In the genomic region with DNA sequence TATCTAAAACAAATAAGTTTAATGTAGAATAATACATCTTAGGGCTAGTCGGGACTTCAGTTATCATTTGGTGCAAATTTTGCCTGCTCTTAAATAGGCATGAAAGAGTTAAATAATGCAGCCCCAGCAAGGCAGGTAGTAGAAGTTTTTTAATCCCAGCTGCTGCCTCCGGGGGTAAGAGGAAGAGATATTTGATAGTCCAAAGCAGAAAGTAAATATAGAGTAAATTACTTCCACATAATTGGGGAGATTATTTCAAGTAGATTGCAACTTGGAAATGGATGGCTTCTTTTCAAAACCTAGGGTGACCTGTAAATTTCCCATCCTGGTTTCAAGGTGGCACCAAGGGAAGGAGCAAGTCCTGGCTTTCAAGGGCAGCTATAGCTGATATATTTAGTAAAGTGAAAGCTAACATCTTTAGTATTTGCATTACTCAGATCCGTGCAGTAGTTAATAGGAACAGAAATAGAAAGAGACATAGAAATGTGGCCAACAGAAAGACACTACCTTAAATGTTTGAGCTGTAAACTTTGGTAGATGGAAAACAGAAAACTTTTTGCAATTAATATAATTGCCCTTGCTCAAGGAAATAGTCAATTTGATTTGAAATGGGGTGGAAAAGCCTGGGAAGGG, we compare ENCODE assay signal across 13 cellular contexts.
DNase-seq lines count a peak whose midpoint lies in the region; ATAC-seq and TF ChIP-seq lines count a peak whose summit lies in the region.
"Had no signal": no experiment of that assay in that cellular context is flagged by ENCODE, and none has a peak within 500 bp of the region (broad histone marks: within the 10 kb centered on the region; RNA-seq: fewer than 3 reads in every experiment).

No MANE protein-coding gene starts in this region.

- intact Hi-C loops in CD14-positive monocyte (cut with micrococcal nuclease), result no loop called here

- TF ChIP-seq CTCF in GM20000 (IDR thresholded peaks at IDR 0.05; ENCODE audit: extremely low read depth, missing control alignments), result no peak
- no peak for TF ChIP-seq CTCF in glutamatergic neuron (IDR thresholded peaks at IDR 0.05; ENCODE audit: partially characterized antibody, unreplicated experiment)
- TF ChIP-seq CTCF in CD14-positive monocyte (IDR thresholded peaks at IDR 0.05), result no peak

- H3K36me3 Mint-ChIP-seq in glutamatergic neuron (ENCODE audit: unreplicated experiment), result no peaks in the 10 kb centered on the region
- H3K36me3 Mint-ChIP-seq in CD14-positive monocyte, result no peaks in the 10 kb centered on the region
- H3K36me3 Mint-ChIP-seq: activated naive CD4-positive, alpha-beta T cell treated with anti-CD3 and anti-CD28 coated beads, Interleukin-2, amount 50 U/mL, for 72 hours; CD8-positive, alpha-beta T cell; naive B cell had no signal

- H3K9me3 Mint-ChIP-seq in glutamatergic neuron (ENCODE audit: unreplicated experiment) (no peaks in the 10 kb centered on the region), CD14-positive monocyte (peaks cover 0 to 4% (median 0%) of the 10 kb centered on the region in 7 donors)
- H3K9me3 Mint-ChIP-seq: activated naive CD4-positive, alpha-beta T cell treated with anti-CD3 and anti-CD28 coated beads, Interleukin-2, amount 50 U/mL, for 72 hours; CD8-positive, alpha-beta T cell had no signal

- H3K4me3 Mint-ChIP-seq in glutamatergic neuron (ENCODE audit: unreplicated experiment) (no peak overlapping the region), CD14-positive monocyte (no peak overlapping the region)
- H3K4me3 Mint-ChIP-seq: activated CD8-positive, alpha-beta T cell treated with anti-CD3 and anti-CD28 coated beads, Interleukin-2, amount 10 ng/mL, durations not matched to agents 7 days and 5 days; CD8-positive, alpha-beta T cell; naive B cell had no signal

- peak; percentile 73 for ATAC-seq in GM18870 (IDR thresholded peaks at IDR 0.05; ENCODE audit: unreplicated experiment)
- peak; percentile 82 for ATAC-seq in GM21528 (IDR thresholded peaks at IDR 0.05; ENCODE audit: low FRiP score, unreplicated experiment)
- ATAC-seq in HG03095 (IDR thresholded peaks at IDR 0.05; ENCODE audit: unreplicated experiment), result peak; percentile 77
- ATAC-seq: activated CD8-positive, alpha-beta T cell treated with anti-CD3 and anti-CD28 coated beads, Interleukin-2, amount 10 ng/mL, durations not matched to agents 7 days and 5 days; activated naive CD4-positive, alpha-beta T cell treated with anti-CD3 and anti-CD28 coated beads, Interleukin-2, amount 50 U/mL, for 72 hours; CD8-positive, alpha-beta T cell had no signal

- H3K27ac Mint-ChIP-seq in glutamatergic neuron (ENCODE audit: unreplicated experiment) (no peak overlapping the region), CD14-positive monocyte (no peak overlapping the region)
- H3K27ac Mint-ChIP-seq: activated CD8-positive, alpha-beta T cell treated with anti-CD3 and anti-CD28 coated beads, Interleukin-2, amount 10 ng/mL, durations not matched to agents 7 days and 5 days; activated naive CD4-positive, alpha-beta T cell treated with anti-CD3 and anti-CD28 coated beads, Interleukin-2, amount 50 U/mL, for 72 hours; CD8-positive, alpha-beta T cell; naive B cell had no signal

- H3K4me1 Mint-ChIP-seq in glutamatergic neuron (ENCODE audit: low read depth, unreplicated experiment) (no peaks in the 10 kb centered on the region), CD14-positive monocyte (no peaks in the 10 kb centered on the region)

- H3K27me3 Mint-ChIP-seq in glutamatergic neuron (ENCODE audit: unreplicated experiment) (peaks cover 2% of the 10 kb centered on the region), CD14-positive monocyte (ENCODE audit: low read depth in 3 of 3) (peaks cover 0 to 5% (median 1%) of the 10 kb centered on the region in 3 donors)

- DNase-seq in NCI-H510A treated with DMSO at 0.1 percent for 48 hours (lab: John Stamatoyannopoulos, UW) (peak; percentile 21), GM20000 (ENCODE audit: low spot score) (no peak), glutamatergic neuron (no peak), occipital lobe (lab: John Stamatoyannopoulos, UW) (no peak), CD14-positive monocyte (ENCODE audit: low spot score) (no peak)
- DNase-seq: activated CD8-positive, alpha-beta T cell treated with anti-CD3 and anti-CD28 coated beads, Interleukin-2, amount 10 ng/mL, durations not matched to agents 7 days and 5 days; CD8-positive, alpha-beta T cell; naive B cell; upper lobe of left lung had no signal
